In genomic region chr12:93583993-93584392, GRCh38 we compare ENCODE assay signal across 1 cellular context.
TF ChIP-seq lines count a peak whose summit lies in the region.

No MANE protein-coding gene starts in this region.

TF ChIP-seq in WTC11, 78 proteins besides CTCF, POLR2A, EP300 and RAD21 (continued from another document):
- no peak for TF ChIP-seq HMGXB4 (CRISPR knock-in tag; IDR thresholded peaks at IDR 0.05)
- TF ChIP-seq SP1 (CRISPR knock-in tag; conservative IDR thresholded peaks at IDR 0.05), result no peak
- TF ChIP-seq ATF6 (CRISPR knock-in tag; IDR thresholded peaks at IDR 0.05), result no peak
- no peak for TF ChIP-seq PRDM15 (CRISPR knock-in tag; IDR thresholded peaks at IDR 0.05)
- no peak for TF ChIP-seq NR2C2 (CRISPR knock-in tag; IDR thresholded peaks at IDR 0.05)
- no peak for TF ChIP-seq MXD4 (CRISPR knock-in tag; IDR thresholded peaks at IDR 0.05; ENCODE audit: borderline replicate concordance)
- no peak for TF ChIP-seq MAX (CRISPR knock-in tag; IDR thresholded peaks at IDR 0.05)
- no peak for TF ChIP-seq SMAD4 (CRISPR knock-in tag; IDR thresholded peaks at IDR 0.05)
- TF ChIP-seq ZNF416 (CRISPR knock-in tag; IDR thresholded peaks at IDR 0.05), result no peak
- TF ChIP-seq ATF1 (CRISPR knock-in tag; IDR thresholded peaks at IDR 0.05), result no peak
- TF ChIP-seq RELA (CRISPR knock-in tag; IDR thresholded peaks at IDR 0.05; ENCODE audit: borderline replicate concordance), result no peak
